ENCODE assay signal across 19 cellular contexts in the genomic region with DNA sequence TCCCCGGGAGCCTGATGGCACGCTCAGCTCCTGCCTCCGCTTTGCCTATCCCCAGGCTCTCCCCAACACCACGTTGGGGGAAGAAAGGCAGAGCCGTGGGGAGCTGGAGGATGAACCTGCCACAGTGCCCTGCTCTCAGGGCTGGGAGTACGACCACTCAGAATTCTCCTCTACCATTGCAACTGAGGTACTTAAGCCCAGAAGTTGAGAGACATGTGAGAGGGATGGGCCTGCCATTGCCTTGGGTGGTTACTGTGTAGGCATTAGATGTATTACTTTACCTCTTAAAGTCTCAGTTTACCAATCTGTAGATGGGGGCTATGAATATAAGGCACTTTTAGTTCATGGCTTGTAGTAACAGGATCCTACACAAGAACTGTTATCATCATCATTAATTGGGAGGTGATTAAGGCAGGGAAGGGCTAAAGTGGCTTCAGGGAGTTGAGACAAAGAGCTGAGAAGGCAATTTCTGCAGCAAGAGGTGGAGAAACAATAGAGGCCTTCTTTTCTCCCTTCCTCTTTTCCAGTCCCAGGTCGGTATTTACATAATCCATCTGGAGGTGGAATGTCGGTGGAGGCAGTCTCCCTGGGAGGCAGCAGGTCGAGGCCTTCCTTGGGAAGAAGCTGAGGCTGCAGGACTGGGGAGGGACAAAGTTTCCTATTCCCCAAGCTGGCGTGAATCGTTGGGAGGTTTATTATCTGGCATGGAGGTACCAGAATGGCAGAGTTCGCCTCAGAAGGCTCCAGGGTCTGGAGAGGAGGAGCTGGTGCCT. TPM values are rescaled to one million over a fixed set of nuclear protein-coding genes. Genes with fewer than 3 reads are reported as not detected.
DNase-seq lines count a peak whose midpoint lies in the region; ATAC-seq and TF ChIP-seq lines count a peak whose summit lies in the region.
"Had no signal": no experiment of that assay in that cellular context is flagged by ENCODE, and none has a peak within 500 bp of the region (broad histone marks: within the 10 kb centered on the region; RNA-seq: fewer than 3 reads in every experiment).

No MANE protein-coding gene starts in this region.

- H3K4me1 ChIP-seq in NT2/D1 (ENCODE audit: insufficient read depth, insufficient read length) (peaks cover 17% of the 10 kb centered on the region), neuronal stem cell (ENCODE audit: control insufficient read depth in 2 of 2, insufficient read depth in 1 of 2, low read depth in 1 of 2, low read length in 2 of 2) (peaks cover 8 to 21% of the 10 kb centered on the region in 2 donors), body of pancreas (peaks cover 4% of the 10 kb centered on the region)
- H3K4me1 ChIP-seq: Caco-2 had no signal

- H4K91ac ChIP-seq in neuronal stem cell (ENCODE audit: low read depth, low read length, poor library complexity) = no peak overlapping the region

- H3K9me3 ChIP-seq in NT2/D1 (ENCODE audit: insufficient read depth, low read length) (no peaks in the 10 kb centered on the region), neuronal stem cell (replicated peaks in 1 of 2; ENCODE audit: control insufficient read depth in 2 of 2, insufficient read depth in 1 of 2, low read depth in 1 of 2, low read length in 2 of 2) (no peaks in the 10 kb centered on the region), body of pancreas (no peaks in the 10 kb centered on the region)
- H3K9me3 ChIP-seq: A549, Caco-2 had no signal

- no peak overlapping the region for H3K4me2 ChIP-seq in neuronal stem cell (ENCODE audit: insufficient read depth, low read length, poor library complexity, severe bottlenecking)
- H3K4me2 ChIP-seq: A549 had no signal

- ATAC-seq in omental fat pad (ENCODE audit: low FRiP score) (no peak), body of pancreas (no peak), HG03457 (IDR thresholded peaks at IDR 0.05; ENCODE audit: unreplicated experiment) (no peak)
- ATAC-seq: A549, HCT116 had no signal

- peak overlapping the region; percentile 47 for H2BK15ac ChIP-seq in neuronal stem cell (ENCODE audit: low read length)

- H2AK5ac ChIP-seq in neuronal stem cell (ENCODE audit: low read depth, low read length) = peak overlapping the region; percentile 82

- H3K9ac ChIP-seq in NT2/D1 (ENCODE audit: insufficient read length, low read depth) (peak overlapping the region; percentile 32), neuronal stem cell (ENCODE audit: low read depth, low read length, poor library complexity) (no peak overlapping the region)

- no peak overlapping the region for H3K4me3 ChIP-seq in NT2/D1 (ENCODE audit: insufficient read length, low read depth)
- H3K4me3 ChIP-seq in neuronal stem cell (ENCODE audit: low read length in 2 of 2) = no peak overlapping the region
- no peak overlapping the region for H3K4me3 ChIP-seq in body of pancreas
- H3K4me3 ChIP-seq: A549, GM12878 had no signal

- H2BK120ac ChIP-seq in neuronal stem cell (ENCODE audit: low read depth, low read length) = no peak overlapping the region

- H3K27ac ChIP-seq in neuronal stem cell (replicated peaks; ENCODE audit: low read length) (no peak overlapping the region), body of pancreas (no peak overlapping the region)
- H3K27ac ChIP-seq: A549, HL-60 had no signal

- H3K23ac ChIP-seq in neuronal stem cell (ENCODE audit: low read depth, low read length, poor library complexity) = peak overlapping the region; percentile 78

- intact Hi-C loops in body of pancreas (cut with DNase I) = no loop called here

- no peak for TF ChIP-seq POLR2A in body of pancreas (IDR thresholded peaks at IDR 0.05)

- H2AFZ ChIP-seq in neuronal stem cell (ENCODE audit: low read length) = no peak overlapping the region

- peak overlapping the region; percentile 44 for H3K4ac ChIP-seq in neuronal stem cell (ENCODE audit: low read length)

- H3K27me3 ChIP-seq in NT2/D1 (ENCODE audit: insufficient read depth, insufficient read length) = no peaks in the 10 kb centered on the region
- peaks cover 0 to 48% (median 0%) of the 10 kb centered on the region in 3 experiments for H3K27me3 ChIP-seq in neuronal stem cell (ENCODE audit: control insufficient read depth in 3 of 3, insufficient read depth in 3 of 3, low read depth in 1 of 3, low read length in 3 of 3)
- no peaks in the 10 kb centered on the region for H3K27me3 ChIP-seq in body of pancreas

- TF ChIP-seq CTCF in GM13976 (IDR thresholded peaks at IDR 0.05; ENCODE audit: borderline replicate concordance, control extremely low read depth, extremely low read depth, insufficient read depth, missing control alignments) = no peak
- TF ChIP-seq CTCF in omental fat pad (IDR thresholded peaks at IDR 0.05) = no peak
- TF ChIP-seq CTCF in body of pancreas (IDR thresholded peaks at IDR 0.05) = no peak

- H4K8ac ChIP-seq in neuronal stem cell (ENCODE audit: low read depth, low read length) = no peak overlapping the region

- H2BK12ac ChIP-seq in neuronal stem cell (ENCODE audit: low read length) = peak overlapping the region; percentile 58

- in situ Hi-C loops in GM13976 (cut with MboI; ENCODE audit: low sequenced_read_pairs, unreplicated experiment) = no loop called here

- H3K18ac ChIP-seq in neuronal stem cell (ENCODE audit: low read length) = peak overlapping the region; percentile 77

- H3K14ac ChIP-seq in neuronal stem cell (ENCODE audit: low read length) = no peak overlapping the region

- peak; percentile 21 for DNase-seq in GM13976 (ENCODE audit: low spot score)
- no peak for DNase-seq in NT2/D1 (ENCODE audit: low read depth, low spot score)
- DNase-seq in islet precursor cell = peak; percentile 47
- no peak for DNase-seq in neuronal stem cell (ENCODE audit: low spot score)
- DNase-seq in iPS-NIHi11 (ENCODE audit: low spot score) = no peak
- DNase-seq in omental fat pad (ENCODE audit: low spot score) = no peak
- DNase-seq in body of pancreas = no peak
- DNase-seq: Caco-2; CD8-positive, alpha-beta memory T cell; DMS53; GOT3; KG1 had no signal

- H3K36me3 ChIP-seq in NT2/D1 (ENCODE audit: insufficient read depth, insufficient read length, low read length) = no peaks in the 10 kb centered on the region
- H3K36me3 ChIP-seq in neuronal stem cell (replicated peaks in 1 of 2; ENCODE audit: control insufficient read depth in 2 of 2, insufficient read depth in 2 of 2, low read length in 2 of 2) = no peaks in the 10 kb centered on the region
- H3K36me3 ChIP-seq in body of pancreas (replicated peaks in 1 of 2; ENCODE audit: insufficient read depth in 1 of 2, low read depth in 2 of 2) = no peaks in the 10 kb centered on the region

- H2BK5ac ChIP-seq in neuronal stem cell (ENCODE audit: low read length) = no peak overlapping the region

- no peaks in the 10 kb centered on the region for H3K79me1 ChIP-seq in neuronal stem cell (ENCODE audit: low read depth, low read length)

- no CpG with 5 or more reads among the region's 12 CpGs for WGBS in neuronal stem cell (ENCODE audit: extremely low coverage in 2 of 2, insufficient read length in 2 of 2, insufficient replicate concordance in 1 of 2), 2 donors
- 64 to 74% methylated on average over 11 to 12 of the region's 12 CpGs for WGBS in body of pancreas, 2 donors

RNA-seq across cellular contexts. Expression of a gene that starts 0.7 kb away (rescaled TPM):
- 0.01 TPM for polyA plus RNA-seq in neuronal stem cell (2013, experiment 1 of 2)
- not detected for polyA plus RNA-seq in neuronal stem cell (2013, experiment 2 of 2)
- not detected for total RNA-seq in omental fat pad
- total RNA-seq in body of pancreas = not detected
- total RNA-seq: Caco-2; CD8-positive, alpha-beta memory T cell had no signal
- polyA plus RNA-seq: A549; AG04450; BJ; CD8-positive, alpha-beta memory T cell had no signal

RNA-seq across cellular contexts. Expression of a gene that starts 9.9 kb away (rescaled TPM):
- 25.5 TPM for polyA plus RNA-seq in neuronal stem cell (2013, experiment 1 of 2)
- polyA plus RNA-seq in neuronal stem cell (2013, experiment 2 of 2) = 24.5 TPM
- 1 to 10 TPM in 1 of 4 donors, under 1 TPM in 2, not detected in 1; 0.84 to 7.9 (median 0.94) TPM for total RNA-seq in omental fat pad
- not detected for total RNA-seq in body of pancreas
- total RNA-seq: Caco-2 had no signal
- polyA plus RNA-seq: AG04450; BJ; CD8-positive, alpha-beta memory T cell had no signal

RNA-seq across cellular contexts. Expression of a gene that starts 55.5 kb away (rescaled TPM):
- 1.5 TPM for polyA plus RNA-seq in neuronal stem cell (2013, experiment 1 of 2)
- polyA plus RNA-seq in neuronal stem cell (2013, experiment 2 of 2) = 1.5 TPM
- not detected for total RNA-seq in omental fat pad
- total RNA-seq in body of pancreas = under 1 TPM; 0.26 to 0.33 TPM
- total RNA-seq: GM12878 had no signal
- polyA plus RNA-seq: AG04450; BJ; CD8-positive, alpha-beta memory T cell had no signal

Comparison
In these comparisons a context has a peak if more than half of its experiments do, and no peak if none do; other contexts are left out.
1. DNase-seq: peak in GM13976 (single experiment) and islet precursor cell (single experiment); none in NT2/D1 (single experiment), neuronal stem cell (single experiment), iPS-NIHi11 (single experiment), omental fat pad (single experiment) and body of pancreas (0 of 4).